In genomic region chr2:69221512-69221911, GRCh38 we compare ENCODE assay signal across 18 cellular contexts.
A peak's percentile ranks its signal among the peaks of the same experiment; 100 is the strongest.
DNase-seq lines count a peak whose midpoint lies in the region; ATAC-seq and TF ChIP-seq lines count a peak whose summit lies in the region.
"Had no signal": no experiment of that assay in that cellular context is flagged by ENCODE, and none has a peak within 500 bp of the region (broad histone marks: within the 10 kb centered on the region; RNA-seq: fewer than 3 reads in every experiment).

No MANE protein-coding gene starts in this region.

- TF ChIP-seq CTCF in AG10803 (conservative IDR thresholded peaks at IDR 0.05; ENCODE audit: low read length), result no peak
- no peak for TF ChIP-seq CTCF in fibroblast of pulmonary artery (IDR thresholded peaks at IDR 0.05; ENCODE audit: low read length, missing control alignments)

- peak; percentile 35 for DNase-seq in AG10803 (ENCODE audit: low read depth)
- peak; percentile 62 for DNase-seq in adipocyte (ENCODE audit: low read depth)
- peak; percentile 52 for DNase-seq in fibroblast of pulmonary artery (ENCODE audit: low read depth)
- DNase-seq in stimulated activated naive CD8-positive, alpha-beta T cell treated with anti-CD3 and anti-CD28 coated beads, Interleukin-15, amount 100 ng/mL, for 72 hours, result no peak
- no peak for DNase-seq in nucleus accumbens (lab: John Stamatoyannopoulos, UW)
- DNase-seq in activated naive CD4-positive, alpha-beta T cell treated with anti-CD3 and anti-CD28 coated beads for 36 hours, result no peak
- DNase-seq in KBM-7, result no peak
- DNase-seq: CD8-positive, alpha-beta T cell; H7; MM.1S; NCI-H1105 treated with DMSO at 0.1 percent for 48 hours; NCI-H187 treated with DMSO at 0.1 percent for 48 hours; NCI-H2171; NCI-H446 treated with DMSO at 0.1 percent for 48 hours; NCI-H82; Peyer's patch; SHP77 treated with DMSO at 0.1 percent for 48 hours had no signal

- H3K27me3 ChIP-seq in adipocyte (replicated peaks; ENCODE audit: control insufficient read depth, insufficient read depth, low read length) (no peaks in the 10 kb centered on the region), skeletal muscle satellite cell (ENCODE audit: control insufficient read depth, insufficient read depth, low read length) (no peaks in the 10 kb centered on the region)
- H3K27me3 ChIP-seq: Peyer's patch had no signal

- peak overlapping the region in 1 of 2 donors; percentile 69 for H3K27ac Mint-ChIP-seq in stimulated activated naive CD8-positive, alpha-beta T cell treated with anti-CD3 and anti-CD28 coated beads, Interleukin-15, amount 100 ng/mL, for 72 hours
- no peak overlapping the region for H3K27ac Mint-ChIP-seq in activated naive CD4-positive, alpha-beta T cell treated with anti-CD3 and anti-CD28 coated beads for 36 hours
- H3K27ac Mint-ChIP-seq: CD8-positive, alpha-beta T cell had no signal

- H3K9ac ChIP-seq in adipocyte (ENCODE audit: low read length), result no peak overlapping the region
- H3K9ac ChIP-seq in skeletal muscle satellite cell (ENCODE audit: low read depth, low read length), result peak overlapping the region; percentile 55

- H3K4me1 Mint-ChIP-seq in stimulated activated naive CD8-positive, alpha-beta T cell treated with anti-CD3 and anti-CD28 coated beads, Interleukin-15, amount 100 ng/mL, for 72 hours, result no peaks in the 10 kb centered on the region
- H3K4me1 Mint-ChIP-seq in activated naive CD4-positive, alpha-beta T cell treated with anti-CD3 and anti-CD28 coated beads for 36 hours (ENCODE audit: low read depth), result no peaks in the 10 kb centered on the region

- CTCF ChIA-PET in activated naive CD4-positive, alpha-beta T cell treated with anti-CD3 and anti-CD28 coated beads for 36 hours (lab: Charles Lee), result no interaction called here

- H3K4me1 ChIP-seq in adipocyte (ENCODE audit: control insufficient read depth, insufficient read depth, low read length) (peaks cover 37% of the 10 kb centered on the region), skeletal muscle satellite cell (ENCODE audit: control insufficient read depth, insufficient read depth, low read length) (peaks cover 66% of the 10 kb centered on the region)

- in situ Hi-C loops in KBM-7 (cut with MboI; ENCODE audit: low pct_unique_long_range_greater_than_20kb, low sequenced_read_pairs), result no loop called here

- no peaks in the 10 kb centered on the region for H3K27me3 Mint-ChIP-seq in stimulated activated naive CD8-positive, alpha-beta T cell treated with anti-CD3 and anti-CD28 coated beads, Interleukin-15, amount 100 ng/mL, for 72 hours
- peaks cover 8% of the 10 kb centered on the region for H3K27me3 Mint-ChIP-seq in activated naive CD4-positive, alpha-beta T cell treated with anti-CD3 and anti-CD28 coated beads for 36 hours (ENCODE audit: low read depth)

- no peaks in the 10 kb centered on the region for H3K36me3 ChIP-seq in adipocyte (ENCODE audit: control insufficient read depth, insufficient read depth, low read length, severe bottlenecking)
- H3K36me3 ChIP-seq in skeletal muscle satellite cell (ENCODE audit: insufficient read depth, low read length), result peaks cover 18% of the 10 kb centered on the region
- H3K36me3 ChIP-seq: Peyer's patch had no signal

- peak overlapping the region; percentile 44 for H3K4me2 ChIP-seq in skeletal muscle satellite cell (ENCODE audit: low read length)

- no peaks in the 10 kb centered on the region for H3K36me3 Mint-ChIP-seq in activated naive CD4-positive, alpha-beta T cell treated with anti-CD3 and anti-CD28 coated beads for 36 hours (ENCODE audit: low read depth)
- H3K36me3 Mint-ChIP-seq: CD8-positive, alpha-beta T cell had no signal

- no peak for ATAC-seq in stimulated activated naive CD8-positive, alpha-beta T cell treated with anti-CD3 and anti-CD28 coated beads, Interleukin-15, amount 100 ng/mL, for 72 hours
- ATAC-seq: CD8-positive, alpha-beta T cell had no signal

- H3K9me3 ChIP-seq in adipocyte (ENCODE audit: control insufficient read depth, low read length) (no peaks in the 10 kb centered on the region), skeletal muscle satellite cell (replicated peaks; ENCODE audit: low read length) (no peaks in the 10 kb centered on the region)
- H3K9me3 ChIP-seq: Peyer's patch had no signal

- H3K4me3 ChIP-seq in AG10803 (ENCODE audit: low read length) (no peak overlapping the region), adipocyte (ENCODE audit: low read length) (no peak overlapping the region), fibroblast of pulmonary artery (replicated peaks; ENCODE audit: low read depth, low read length) (no peak overlapping the region), skeletal muscle satellite cell (ENCODE audit: low read length) (no peak overlapping the region)
- H3K4me3 ChIP-seq: Peyer's patch had no signal

- intact Hi-C loops in activated naive CD4-positive, alpha-beta T cell treated with anti-CD3 and anti-CD28 coated beads for 36 hours (cut with micrococcal nuclease), result no loop called here

- no peaks in the 10 kb centered on the region for H3K9me3 Mint-ChIP-seq in stimulated activated naive CD8-positive, alpha-beta T cell treated with anti-CD3 and anti-CD28 coated beads, Interleukin-15, amount 100 ng/mL, for 72 hours
- no peaks in the 10 kb centered on the region for H3K9me3 Mint-ChIP-seq in activated naive CD4-positive, alpha-beta T cell treated with anti-CD3 and anti-CD28 coated beads for 36 hours
- H3K9me3 Mint-ChIP-seq: CD8-positive, alpha-beta T cell had no signal

- H3K4me3 Mint-ChIP-seq in stimulated activated naive CD8-positive, alpha-beta T cell treated with anti-CD3 and anti-CD28 coated beads, Interleukin-15, amount 100 ng/mL, for 72 hours, result no peak overlapping the region
- no peak overlapping the region for H3K4me3 Mint-ChIP-seq in activated naive CD4-positive, alpha-beta T cell treated with anti-CD3 and anti-CD28 coated beads for 36 hours
- H3K4me3 Mint-ChIP-seq: CD8-positive, alpha-beta T cell had no signal

Comparison
In these comparisons a context has a peak if more than half of its experiments do, and no peak if none do; other contexts are left out.
1. DNase-seq: peak in AG10803 (single experiment), adipocyte (single experiment) and fibroblast of pulmonary artery (single experiment); none in stimulated activated naive CD8-positive, alpha-beta T cell treated with anti-CD3 and anti-CD28 coated beads, Interleukin-15, amount 100 ng/mL, for 72 hours (0 of 2), nucleus accumbens (0 of 56), activated naive CD4-positive, alpha-beta T cell treated with anti-CD3 and anti-CD28 coated beads for 36 hours (single experiment) and KBM-7 (single experiment).